In the genomic region with DNA sequence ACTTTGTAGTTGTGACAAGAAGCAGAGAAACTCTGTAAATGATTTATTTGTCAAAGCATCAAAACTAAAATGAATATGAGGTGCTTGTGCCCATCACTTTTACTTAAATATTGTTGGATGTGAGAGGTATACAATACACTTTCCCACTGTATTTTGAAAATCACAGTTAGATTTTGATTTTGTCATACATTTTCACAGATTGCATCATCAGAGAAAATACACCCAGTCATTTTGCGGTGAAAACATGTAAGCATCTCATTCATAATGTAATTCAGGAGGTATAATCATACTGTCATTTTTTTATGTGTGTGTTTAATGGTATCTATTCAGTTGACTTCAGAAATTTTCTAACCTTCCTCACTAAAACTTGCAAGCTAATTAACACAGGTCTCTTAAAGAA, we compare ENCODE assay signal across 25 cellular contexts. TPM values are rescaled to one million over a fixed set of nuclear protein-coding genes. Genes with fewer than 3 reads are reported as not detected.
DNase-seq lines count a peak whose midpoint lies in the region; ATAC-seq, FAIRE-seq and TF ChIP-seq lines count a peak whose summit lies in the region.
"Had no signal": no experiment of that assay in that cellular context is flagged by ENCODE, and none has a peak within 500 bp of the region (broad histone marks: within the 10 kb centered on the region; RNA-seq: fewer than 3 reads in every experiment).

No MANE protein-coding gene starts in this region.

- CTCF ChIA-PET in activated CD4-positive, alpha-beta T cell treated with anti-CD3 and anti-CD28 coated beads, Interleukin-2, amount 10 ng/mL, durations not matched to agents 7 days and 5 days (lab: Charles Lee) = interaction anchor here (0.7 kb wide), 1 partner anchor 219 kb away, joined by 3 read pairs; no protein-coding TSS in a partner anchor
- CTCF ChIA-PET in H1 (lab: Charles Lee; ENCODE audit: partially characterized antibody) = no interaction called here

- H2BK120ac ChIP-seq in H1 (replicated peaks; ENCODE audit: low read depth, low read length) = no peak overlapping the region

- H3K4me3 ChIP-seq in H1 (ENCODE audit: extremely low read depth in 1 of 4, insufficient read depth in 2 of 4, low read depth in 3 of 4, low read length in 4 of 4) = no peak overlapping the region
- no peak overlapping the region for H3K4me3 ChIP-seq in thyroid gland (replicated peaks in 1 of 3)
- H3K4me3 ChIP-seq: BLaER1 treated with 17β-estradiol and CSF1 and Interleukin-3, amounts not matched to agents 10 nM and 100 nM; GM12878; SJSA1 had no signal

- no peaks in the 10 kb centered on the region for H3K27me3 ChIP-seq in H1 (replicated peaks in 1 of 4; ENCODE audit: control insufficient read depth in 3 of 4, extremely low read depth in 1 of 4, insufficient read depth in 3 of 4, low read length in 3 of 4)
- H3K27me3 ChIP-seq in thyroid gland = no peaks in the 10 kb centered on the region
- H3K27me3 ChIP-seq: BLaER1 treated with 17β-estradiol and CSF1 and Interleukin-3, amounts not matched to agents 10 nM and 100 nM; SJSA1 had no signal

- POLR2A ChIA-PET in activated CD4-positive, alpha-beta T cell treated with anti-CD3 and anti-CD28 coated beads, Interleukin-2, amount 10 ng/mL, durations not matched to agents 7 days and 5 days (lab: Charles Lee) = no interaction called here
- POLR2A ChIA-PET in H1 (lab: Charles Lee; ENCODE audit: partially characterized antibody) = interaction anchor here (0.6 to 2.1 kb wide), 5 partner anchors 10 to 54 kb away, joined by 3 to 12 read pairs (median 6); no protein-coding TSS in a partner anchor

- no peak overlapping the region for H2BK20ac ChIP-seq in H1 (ENCODE audit: low read length)

- no peaks in the 10 kb centered on the region for H3K23me2 ChIP-seq in H1 (ENCODE audit: low read depth, low read length)

- DNase-seq in activated CD4-positive, alpha-beta T cell treated with anti-CD3 and anti-CD28 coated beads, Interleukin-2, amount 10 ng/mL, durations not matched to agents 7 days and 5 days = no peak
- no peak for DNase-seq in activated CD4-positive, alpha-beta T cell treated with anti-CD3 and anti-CD28 coated beads, Interleukin-2, amount 50 U/mL, for 4 hours
- no peak for DNase-seq in stimulated activated naive CD8-positive, alpha-beta T cell treated with anti-CD3 and anti-CD28 coated beads, Interleukin-15, amount 100 ng/mL, for 72 hours
- no peak for DNase-seq in H1 (ENCODE audit: low read depth in 1 of 2, low spot score in 2 of 2)
- DNase-seq in thyroid gland = no peak
- DNase-seq in NCI-H1436 (lab: John Stamatoyannopoulos, UW) = no peak
- no peak for DNase-seq in T-helper 2 cell treated with Interferon-gamma antibody and Interleukin-4, amounts not matched to agents 5 μg/mL and 100 μg/mL, for 36 hours (ENCODE audit: low spot score)
- DNase-seq: Caco-2; CD4-positive, alpha-beta memory T cell; DMS 273 treated with DMSO at 0.1 percent for 48 hours; DMS79 treated with DMSO at 0.1 percent for 48 hours; HCEC 1CT; MV-4-11; NCI-H1105 treated with DMSO at 0.1 percent for 48 hours; NCI-H1694; NCI-H2081; NCI-H2171; NCI-H524 treated with DMSO at 0.1 percent for 48 hours; NCI-H82 had no signal

- H4K20me1 ChIP-seq in H1 (replicated peaks in 1 of 2; ENCODE audit: control insufficient read depth in 1 of 2, insufficient read depth in 2 of 2, low read length in 2 of 2) = peaks cover 12 to 14% of the 10 kb centered on the region in 2 experiments

- TF ChIP-seq RAD21 in H1 (IDR thresholded peaks at IDR 0.05 in 1 of 2, conservative IDR thresholded peaks at IDR 0.05 in 1 of 2; ENCODE audit: low read depth in 2 of 2, low read length in 2 of 2) = no peak

- H4K91ac ChIP-seq in H1 (replicated peaks; ENCODE audit: insufficient read length, low read length) = no peak overlapping the region

- H3K14ac ChIP-seq in H1 (ENCODE audit: insufficient read length) = no peak overlapping the region

- H3K36me3 ChIP-seq in H1 (ENCODE audit: control insufficient read depth in 2 of 4, insufficient read depth in 4 of 4, low read length in 3 of 4) (peaks cover 37 to 96% (median 71%) of the 10 kb centered on the region in 4 experiments), thyroid gland (peaks cover 83% of the 10 kb centered on the region in 2 donors)

- H3K9me3 Mint-ChIP-seq in activated CD4-positive, alpha-beta T cell treated with anti-CD3 and anti-CD28 coated beads, Interleukin-2, amount 10 ng/mL, durations not matched to agents 7 days and 5 days = no peaks in the 10 kb centered on the region
- H3K9me3 Mint-ChIP-seq in stimulated activated naive CD8-positive, alpha-beta T cell treated with anti-CD3 and anti-CD28 coated beads, Interleukin-15, Interleukin-2, amounts not matched to agents 100 ng/mL and 50 ng/mL, for 24 hours = no peaks in the 10 kb centered on the region
- H3K9me3 Mint-ChIP-seq in stimulated activated naive CD8-positive, alpha-beta T cell treated with anti-CD3 and anti-CD28 coated beads, Interleukin-15, amount 100 ng/mL, for 72 hours = no peaks in the 10 kb centered on the region
- H3K9me3 Mint-ChIP-seq in T-helper 2 cell treated with Interferon-gamma antibody and Interleukin-4, amounts not matched to agents 5 μg/mL and 100 μg/mL, for 36 hours = no peaks in the 10 kb centered on the region
- H3K9me3 Mint-ChIP-seq: CD4-positive, alpha-beta memory T cell had no signal

- no peak overlapping the region for H2BK12ac ChIP-seq in H1 (ENCODE audit: low read depth, low read length)

- H3K4me3 Mint-ChIP-seq in activated CD4-positive, alpha-beta T cell treated with anti-CD3 and anti-CD28 coated beads, Interleukin-2, amount 10 ng/mL, durations not matched to agents 7 days and 5 days = no peak overlapping the region
- H3K4me3 Mint-ChIP-seq in stimulated activated naive CD8-positive, alpha-beta T cell treated with anti-CD3 and anti-CD28 coated beads, Interleukin-15, Interleukin-2, amounts not matched to agents 100 ng/mL and 50 ng/mL, for 24 hours = no peak overlapping the region
- no peak overlapping the region for H3K4me3 Mint-ChIP-seq in stimulated activated naive CD8-positive, alpha-beta T cell treated with anti-CD3 and anti-CD28 coated beads, Interleukin-15, amount 100 ng/mL, for 72 hours
- no peak overlapping the region for H3K4me3 Mint-ChIP-seq in T-helper 2 cell treated with Interferon-gamma antibody and Interleukin-4, amounts not matched to agents 5 μg/mL and 100 μg/mL, for 36 hours

- no peak for FAIRE-seq in H1 (lab: Jason Lieb, UNC)
- FAIRE-seq: GM12878 had no signal

- H3K27ac Mint-ChIP-seq in activated CD4-positive, alpha-beta T cell treated with anti-CD3 and anti-CD28 coated beads, Interleukin-2, amount 10 ng/mL, durations not matched to agents 7 days and 5 days = peak overlapping the region; percentile 31
- peak overlapping the region; percentile 8 for H3K27ac Mint-ChIP-seq in stimulated activated naive CD8-positive, alpha-beta T cell treated with anti-CD3 and anti-CD28 coated beads, Interleukin-15, Interleukin-2, amounts not matched to agents 100 ng/mL and 50 ng/mL, for 24 hours
- peak overlapping the region in 1 of 2 donors; percentile 52 for H3K27ac Mint-ChIP-seq in stimulated activated naive CD8-positive, alpha-beta T cell treated with anti-CD3 and anti-CD28 coated beads, Interleukin-15, amount 100 ng/mL, for 72 hours
- no peak overlapping the region for H3K27ac Mint-ChIP-seq in T-helper 2 cell treated with Interferon-gamma antibody and Interleukin-4, amounts not matched to agents 5 μg/mL and 100 μg/mL, for 36 hours

- TF ChIP-seq POLR2A in H1 (IDR thresholded peaks at IDR 0.05; ENCODE audit: control extremely low read depth in 1 of 2, low read depth in 2 of 2, low read length in 2 of 2) (no peak), thyroid gland (IDR thresholded peaks at IDR 0.05) (no peak)

- H3K18ac ChIP-seq in H1 (ENCODE audit: extremely low read depth, low read length) = no peak overlapping the region

- no peak overlapping the region for H3K23ac ChIP-seq in H1 (ENCODE audit: insufficient read length)

- H3K4me1 ChIP-seq in H1 (replicated peaks in 1 of 4; ENCODE audit: control insufficient read depth in 3 of 4, insufficient read depth in 4 of 4, low read length in 3 of 4) (no peaks in the 10 kb centered on the region), thyroid gland (peaks cover 5 to 7% of the 10 kb centered on the region in 2 donors)
- H3K4me1 ChIP-seq: SJSA1 had no signal

- H3K9ac ChIP-seq in H1 (replicated peaks in 1 of 4; ENCODE audit: extremely low read depth in 1 of 4, low read depth in 3 of 4, low read length in 3 of 4) = no peak overlapping the region

- peaks cover 66% of the 10 kb centered on the region for H3K36me3 Mint-ChIP-seq in activated CD4-positive, alpha-beta T cell treated with anti-CD3 and anti-CD28 coated beads, Interleukin-2, amount 10 ng/mL, durations not matched to agents 7 days and 5 days (ENCODE audit: low read depth)
- peaks cover 78% of the 10 kb centered on the region for H3K36me3 Mint-ChIP-seq in stimulated activated naive CD8-positive, alpha-beta T cell treated with anti-CD3 and anti-CD28 coated beads, Interleukin-15, Interleukin-2, amounts not matched to agents 100 ng/mL and 50 ng/mL, for 24 hours (ENCODE audit: low read depth)
- peaks cover 72% of the 10 kb centered on the region for H3K36me3 Mint-ChIP-seq in T-helper 2 cell treated with Interferon-gamma antibody and Interleukin-4, amounts not matched to agents 5 μg/mL and 100 μg/mL, for 36 hours (ENCODE audit: low read depth)

- peaks cover 35% of the 10 kb centered on the region for H3K4me1 Mint-ChIP-seq in activated CD4-positive, alpha-beta T cell treated with anti-CD3 and anti-CD28 coated beads, Interleukin-2, amount 10 ng/mL, durations not matched to agents 7 days and 5 days
- H3K4me1 Mint-ChIP-seq in stimulated activated naive CD8-positive, alpha-beta T cell treated with anti-CD3 and anti-CD28 coated beads, Interleukin-15, Interleukin-2, amounts not matched to agents 100 ng/mL and 50 ng/mL, for 24 hours (ENCODE audit: low read depth) = peaks cover 46% of the 10 kb centered on the region
- H3K4me1 Mint-ChIP-seq in stimulated activated naive CD8-positive, alpha-beta T cell treated with anti-CD3 and anti-CD28 coated beads, Interleukin-15, amount 100 ng/mL, for 72 hours = peaks cover 46% of the 10 kb centered on the region
- H3K4me1 Mint-ChIP-seq in T-helper 2 cell treated with Interferon-gamma antibody and Interleukin-4, amounts not matched to agents 5 μg/mL and 100 μg/mL, for 36 hours (ENCODE audit: low read depth) = peaks cover 16% of the 10 kb centered on the region

- intact Hi-C loops in thyroid gland (cut with DNase I) = no loop called here

- no peak for ATAC-seq in stimulated activated naive CD8-positive, alpha-beta T cell treated with anti-CD3 and anti-CD28 coated beads, Interleukin-15, amount 100 ng/mL, for 72 hours
- ATAC-seq: GM12878, Right ventricle myocardium inferior had no signal

- no peak overlapping the region; the same call in 1 of the 2 replicates for H4K8ac ChIP-seq in H1 (ENCODE audit: extremely low read depth, insufficient read depth, low read length)

- no peaks in the 10 kb centered on the region; the same call in 1 of the 2 replicates for H3K79me1 ChIP-seq in H1 (ENCODE audit: low read depth, low read length)

- H3K4me2 ChIP-seq in H1 (ENCODE audit: insufficient read depth in 1 of 2, low read depth in 2 of 2, low read length in 2 of 2) = no peak overlapping the region
- H3K4me2 ChIP-seq: BLaER1 treated with 17β-estradiol and CSF1 and Interleukin-3, amounts not matched to agents 10 nM and 100 nM had no signal

- H2AFZ ChIP-seq in H1 (ENCODE audit: low read length) = no peak overlapping the region

- H3K27me3 Mint-ChIP-seq in activated CD4-positive, alpha-beta T cell treated with anti-CD3 and anti-CD28 coated beads, Interleukin-2, amount 10 ng/mL, durations not matched to agents 7 days and 5 days = no peaks in the 10 kb centered on the region
- no peaks in the 10 kb centered on the region for H3K27me3 Mint-ChIP-seq in stimulated activated naive CD8-positive, alpha-beta T cell treated with anti-CD3 and anti-CD28 coated beads, Interleukin-15, Interleukin-2, amounts not matched to agents 100 ng/mL and 50 ng/mL, for 24 hours
- no peaks in the 10 kb centered on the region for H3K27me3 Mint-ChIP-seq in stimulated activated naive CD8-positive, alpha-beta T cell treated with anti-CD3 and anti-CD28 coated beads, Interleukin-15, amount 100 ng/mL, for 72 hours
- H3K27me3 Mint-ChIP-seq in T-helper 2 cell treated with Interferon-gamma antibody and Interleukin-4, amounts not matched to agents 5 μg/mL and 100 μg/mL, for 36 hours (ENCODE audit: low read depth) = no peaks in the 10 kb centered on the region
- H3K27me3 Mint-ChIP-seq: CD4-positive, alpha-beta memory T cell had no signal

- no peak for TF ChIP-seq CTCF in H1 (IDR thresholded peaks at IDR 0.05; ENCODE audit: control extremely low read depth in 1 of 3, insufficient read depth in 1 of 3, low read depth in 1 of 3, low read length in 3 of 3)
- no peak for TF ChIP-seq CTCF in thyroid gland (IDR thresholded peaks at IDR 0.05)

- H3K56ac ChIP-seq in H1 (replicated peaks; ENCODE audit: insufficient read length, low read depth, low read length) = no peak overlapping the region

- H2BK15ac ChIP-seq in H1 (ENCODE audit: low read length) = no peak overlapping the region

- H2BK5ac ChIP-seq in H1 (ENCODE audit: low read depth, low read length) = no peak overlapping the region

- H2AK5ac ChIP-seq in H1 (ENCODE audit: low read depth, low read length) = no peak overlapping the region

- H4K5ac ChIP-seq in H1 (ENCODE audit: insufficient read length, low read depth, low read length) = no peak overlapping the region

- 92% methylated on average over 1 of the region's 1 CpG; no CpG with 5 or more reads in 1 of the 2 experiments for WGBS in H1 (ENCODE audit: extremely low coverage in 1 of 2, insufficient coverage in 1 of 2, insufficient read length in 1 of 2, insufficient replicate concordance in 2 of 2, low coverage in 1 of 2, low lambda C conversion rate in 2 of 2, missing lambda C conversion rate in 1 of 2), 2 experiments
- 97 to 98% methylated on average over 1 of the region's 1 CpG for WGBS in thyroid gland, 2 donors

- TF ChIP-seq EP300 in H1 (IDR thresholded peaks at IDR 0.05; ENCODE audit: borderline replicate concordance in 1 of 2, low read depth in 2 of 2, low read length in 2 of 2) = no peak

- H3K9me3 ChIP-seq in H1 (ENCODE audit: insufficient read depth in 2 of 2, low read depth in 1 of 2, low read length in 1 of 2) (no peaks in the 10 kb centered on the region), thyroid gland (no peaks in the 10 kb centered on the region)
- H3K9me3 ChIP-seq: BLaER1 treated with 17β-estradiol and CSF1 and Interleukin-3, amounts not matched to agents 10 nM and 100 nM; Caco-2; SJSA1 had no signal

- H3K79me2 ChIP-seq in H1 (ENCODE audit: control insufficient read depth in 1 of 2, insufficient read depth in 2 of 2, low read length in 2 of 2) = peaks cover 3 to 67% of the 10 kb centered on the region in 2 experiments; a peak in 2 of 4 replicates

- H3K27ac ChIP-seq in H1 (ENCODE audit: low read depth, low read length) (no peak overlapping the region), thyroid gland (no peak overlapping the region)
- H3K27ac ChIP-seq: 22Rv1; BLaER1 treated with 17β-estradiol and CSF1 and Interleukin-3, amounts not matched to agents 10 nM and 100 nM; SJSA1 had no signal

- no peak overlapping the region for H3K4ac ChIP-seq in H1 (replicated peaks; ENCODE audit: insufficient read length, low read depth, low read length)

RNA-seq across cellular contexts. Expression of a gene that starts 11.3 kb away (rescaled TPM):
- 100 to 1,000 TPM; 249 to 278 TPM for total RNA-seq in activated CD4-positive, alpha-beta T cell treated with anti-CD3 and anti-CD28 coated beads, Interleukin-2, amount 10 ng/mL, durations not matched to agents 7 days and 5 days
- total RNA-seq in H1 (2021; fragmentation: NEBNext Ultra II Directional; extraction: Animal tissue kit (Norgen Biotek cat#: 25700)) = 254 and 268 TPM in 2 replicates
- 214 and 286 TPM in 2 replicates for polyA plus RNA-seq in H1 (2011; rRNA removed)
- polyA plus RNA-seq in H1 (2011; cell fraction: cytosol; rRNA removed) = 246 TPM
- polyA plus RNA-seq in H1 (2011; cell fraction: nucleus; rRNA removed) = 286 TPM
- polyA plus RNA-seq in H1 (2012, experiment 1 of 2) = 183 to 222 TPM (median 202 TPM) in 4 replicates
- polyA plus RNA-seq in H1 (2012, experiment 2 of 2) = 68.0 TPM
- polyA plus RNA-seq in H1 (2013, experiment 1 of 2) = 185 TPM
- polyA plus RNA-seq in H1 (2013, experiment 2 of 2) = 175 TPM
- polyA minus RNA-seq in H1 (2011; rRNA and poly(A)+ RNA removed) = 453 and 460 TPM in 2 replicates
- polyA minus RNA-seq in H1 (2011; cell fraction: cytosol; rRNA and poly(A)+ RNA removed) = 181 TPM
- polyA minus RNA-seq in H1 (2011; cell fraction: nucleus; rRNA and poly(A)+ RNA removed) = 307 TPM
- 100 to 1,000 TPM; 155 to 218 (median 194) TPM for total RNA-seq in thyroid gland

RNA-seq across cellular contexts. Expression of a gene that starts 19.3 kb away (rescaled TPM):
- total RNA-seq in activated CD4-positive, alpha-beta T cell treated with anti-CD3 and anti-CD28 coated beads, Interleukin-2, amount 10 ng/mL, durations not matched to agents 7 days and 5 days = 10 to 100 TPM; 25.8 to 27.7 TPM
- total RNA-seq in H1 (2021; fragmentation: NEBNext Ultra II Directional; extraction: Animal tissue kit (Norgen Biotek cat#: 25700)) = 35.4 and 42.6 TPM in 2 replicates
- 12.0 and 15.8 TPM in 2 replicates for polyA plus RNA-seq in H1 (2011; rRNA removed)
- 28.3 TPM for polyA plus RNA-seq in H1 (2011; cell fraction: cytosol; rRNA removed)
- polyA plus RNA-seq in H1 (2011; cell fraction: nucleus; rRNA removed) = 17.9 TPM
- 27.6 to 38.1 TPM (median 37.1 TPM) in 4 replicates for polyA plus RNA-seq in H1 (2012, experiment 1 of 2)
- 5.0 TPM for polyA plus RNA-seq in H1 (2012, experiment 2 of 2)
- polyA plus RNA-seq in H1 (2013, experiment 1 of 2) = 29.9 TPM
- polyA plus RNA-seq in H1 (2013, experiment 2 of 2) = 28.1 TPM
- 19.6 and 23.2 TPM in 2 replicates for polyA minus RNA-seq in H1 (2011; rRNA and poly(A)+ RNA removed)
- polyA minus RNA-seq in H1 (2011; cell fraction: cytosol; rRNA and poly(A)+ RNA removed) = 16.4 TPM
- polyA minus RNA-seq in H1 (2011; cell fraction: nucleus; rRNA and poly(A)+ RNA removed) = 21.9 TPM
- 10 to 100 TPM; 16.1 to 27.7 (median 21.9) TPM for total RNA-seq in thyroid gland
